In genomic region chr6:9634776-9635175, GRCh38 we compare ENCODE assay signal across 27 cellular contexts.
"Had no signal": no experiment of that assay in that cellular context is flagged by ENCODE, and none has a peak within 500 bp of the region (broad histone marks: within the 10 kb centered on the region; RNA-seq: fewer than 3 reads in every experiment).

No MANE protein-coding gene starts in this region.

- H3K27me3 ChIP-seq: adrenal gland, body of pancreas, cardiac muscle cell, colonic mucosa had no signal

- H3K36me3 ChIP-seq: adrenal gland, cardiac muscle cell, colonic mucosa had no signal

- DNase-seq: activated CD4-positive, alpha-beta memory T cell treated with anti-CD3 and anti-CD28 coated beads for 36 hours; activated CD4-positive, alpha-beta T cell treated with anti-CD3 and anti-CD28 coated beads for 36 hours; activated CD4-positive, alpha-beta T cell treated with anti-CD3 and anti-CD28 coated beads, Interleukin-2, amount 10 ng/mL, durations not matched to agents 24 days and 14 days; activated CD4-positive, CD25-positive, alpha-beta regulatory T cell; activated CD4-positive, CD25-positive, alpha-beta regulatory T cell treated with anti-CD3 and anti-CD28 coated beads, Interleukin-2, amount 50 U/mL, for 72 hours; activated CD8-positive, alpha-beta memory T cell treated with anti-CD3 and anti-CD28 coated beads, Interleukin-2, amount 10 ng/mL, durations not matched to agents 7 days and 5 days; activated CD8-positive, alpha-beta memory T cell treated with anti-CD3 and anti-CD28 coated beads, Interleukin-2, amount 50 U/mL, for 4 hours; activated CD8-positive, alpha-beta T cell treated with anti-CD3 and anti-CD28 coated beads, Interleukin-2, amount 10 ng/mL, durations not matched to agents 7 days and 5 days; activated effector memory CD4-positive, alpha-beta T cell treated with anti-CD3 and anti-CD28 coated beads, Interleukin-2, amount 50 U/mL, for 16 hours; activated naive CD4-positive, alpha-beta T cell treated with anti-CD3 and anti-CD28 coated beads for 36 hours; activated naive CD8-positive, alpha-beta T cell treated with anti-CD3 and anti-CD28 coated beads for 36 hours; activated naive CD8-positive, alpha-beta T cell treated with anti-CD3 and anti-CD28 coated beads, Interleukin-2, amount 50 U/mL, for 24 hours; activated T-cell treated with anti-CD3 and anti-CD28 coated beads, Interleukin-2, amount 50 U/mL, for 1 hour; activated T-cell treated with anti-CD3 and anti-CD28 coated beads, Interleukin-2, amount 50 U/mL, for 48 hours; adrenal gland; amygdala; aorta; body of pancreas; central memory CD4-positive, alpha-beta T cell; cerebellar nuclear complex; colonic mucosa; effector memory CD4-positive, alpha-beta T cell; endodermal cell; foreskin fibroblast; head of caudate nucleus; T-helper 2 cell had no signal

- H3K4me3 ChIP-seq: adrenal gland, body of pancreas, cardiac muscle cell, colonic mucosa had no signal

- H3K9me3 ChIP-seq: adrenal gland, body of pancreas, colonic mucosa had no signal

- H3K4me1 ChIP-seq: adrenal gland, body of pancreas, colonic mucosa had no signal

- H3K27ac ChIP-seq: adrenal gland, body of pancreas, cardiac muscle cell, colonic mucosa had no signal
